In the genomic region with DNA sequence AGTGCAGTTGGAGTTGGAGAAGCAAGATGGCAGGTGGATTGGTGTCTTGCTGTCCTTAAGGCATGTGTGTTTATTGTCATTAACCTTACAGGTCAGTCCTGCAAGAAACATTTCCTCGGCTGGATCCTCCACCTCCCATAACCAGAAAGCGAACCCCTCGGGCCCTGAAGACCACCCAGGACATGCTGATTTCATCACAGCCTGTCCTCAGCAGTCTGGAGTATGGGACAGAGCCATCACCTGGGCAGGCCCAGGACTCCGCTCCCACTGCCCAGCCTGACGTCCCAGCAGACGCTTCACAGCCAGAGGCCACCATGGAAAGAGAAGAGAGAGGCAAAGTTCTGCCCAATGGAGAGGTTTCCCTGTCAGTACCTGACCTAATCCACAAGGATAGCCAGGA, we compare ENCODE assay signal across 16 cellular contexts. TPM values are rescaled to one million over a fixed set of nuclear protein-coding genes. Genes with fewer than 3 reads are reported as not detected.
A peak's percentile ranks its signal among the peaks of the same experiment; 100 is the strongest.
DNase-seq lines count a peak whose midpoint lies in the region; ATAC-seq and TF ChIP-seq lines count a peak whose summit lies in the region.
"Had no signal": no experiment of that assay in that cellular context is flagged by ENCODE, and none has a peak within 500 bp of the region (broad histone marks: within the 10 kb centered on the region; RNA-seq: fewer than 3 reads in every experiment).

No MANE protein-coding gene starts in this region.

- H3K9me3 ChIP-seq in mucosa of rectum (ENCODE audit: control insufficient read depth in 2 of 2, low read length in 2 of 2): no peaks in the 10 kb centered on the region
- no peaks in the 10 kb centered on the region for H3K9me3 ChIP-seq in transverse colon
- H3K9me3 ChIP-seq: BLaER1 treated with 17β-estradiol and CSF1 and Interleukin-3, amounts not matched to agents 10 nM and 100 nM had no signal

- H3K27ac Mint-ChIP-seq in activated CD8-positive, alpha-beta memory T cell treated with anti-CD3 and anti-CD28 coated beads, Interleukin-2, amount 10 ng/mL, durations not matched to agents 7 days and 5 days: no peak overlapping the region
- no peak overlapping the region for H3K27ac Mint-ChIP-seq in activated CD8-positive, alpha-beta T cell treated with anti-CD3 and anti-CD28 coated beads for 36 hours
- H3K27ac Mint-ChIP-seq: CD4-positive, CD25-positive, alpha-beta regulatory T cell had no signal

- no peaks in the 10 kb centered on the region for H3K36me3 Mint-ChIP-seq in activated CD8-positive, alpha-beta memory T cell treated with anti-CD3 and anti-CD28 coated beads, Interleukin-2, amount 10 ng/mL, durations not matched to agents 7 days and 5 days
- no peaks in the 10 kb centered on the region for H3K36me3 Mint-ChIP-seq in activated CD8-positive, alpha-beta T cell treated with anti-CD3 and anti-CD28 coated beads for 36 hours (ENCODE audit: low read depth)
- H3K36me3 Mint-ChIP-seq: CD4-positive, CD25-positive, alpha-beta regulatory T cell had no signal

- TF ChIP-seq POLR2A in transverse colon (IDR thresholded peaks at IDR 0.05): no peak

- in situ Hi-C loops in transverse colon (cut with MboI; ENCODE audit: low pct_ligation_motif_present in 1 of 4, low pct_unique_long_range_greater_than_20kb in 1 of 4, low sequenced_read_pairs in 3 of 4): loop anchor here in 2 of 4 donors (10.0 to 25.0 kb wide), 2 partner anchors 328 to 596 kb away; no protein-coding TSS in a partner anchor

- TF ChIP-seq CTCF in coronary artery (IDR thresholded peaks at IDR 0.05) (no peak), transverse colon (IDR thresholded peaks at IDR 0.05) (no peak)
- no peak for TF ChIP-seq CTCF in activated CD8-positive, alpha-beta T cell treated with anti-CD3 and anti-CD28 coated beads for 36 hours (IDR thresholded peaks at IDR 0.05)

- no peak overlapping the region for H3K4me3 Mint-ChIP-seq in activated CD8-positive, alpha-beta memory T cell treated with anti-CD3 and anti-CD28 coated beads, Interleukin-2, amount 10 ng/mL, durations not matched to agents 7 days and 5 days
- no peak overlapping the region for H3K4me3 Mint-ChIP-seq in activated CD8-positive, alpha-beta T cell treated with anti-CD3 and anti-CD28 coated beads for 36 hours
- H3K4me3 Mint-ChIP-seq: CD4-positive, CD25-positive, alpha-beta regulatory T cell had no signal

- H3K4me1 Mint-ChIP-seq in activated CD8-positive, alpha-beta memory T cell treated with anti-CD3 and anti-CD28 coated beads, Interleukin-2, amount 10 ng/mL, durations not matched to agents 7 days and 5 days: no peaks in the 10 kb centered on the region
- H3K4me1 Mint-ChIP-seq in activated CD8-positive, alpha-beta T cell treated with anti-CD3 and anti-CD28 coated beads for 36 hours (ENCODE audit: low read depth): no peaks in the 10 kb centered on the region
- H3K4me1 Mint-ChIP-seq: CD4-positive, CD25-positive, alpha-beta regulatory T cell had no signal

- peaks cover 26 to 30% of the 10 kb centered on the region in 2 donors for H3K4me1 ChIP-seq in mucosa of rectum (ENCODE audit: control insufficient read depth in 2 of 2, insufficient read depth in 2 of 2, low read length in 2 of 2)
- H3K4me1 ChIP-seq in transverse colon: peaks cover 16 to 29% (median 21%) of the 10 kb centered on the region in 4 donors

- no peak for TF ChIP-seq EP300 in transverse colon (IDR thresholded peaks at IDR 0.05; ENCODE audit: low read depth)

- no peak for ATAC-seq in activated CD8-positive, alpha-beta memory T cell treated with anti-CD3 and anti-CD28 coated beads, Interleukin-2, amount 10 ng/mL, durations not matched to agents 7 days and 5 days
- no peak for ATAC-seq in activated CD8-positive, alpha-beta T cell treated with anti-CD3 and anti-CD28 coated beads for 36 hours
- ATAC-seq in HG02981 (IDR thresholded peaks at IDR 0.05; ENCODE audit: unreplicated experiment): no peak

- WGBS in transverse colon (ENCODE audit: low coverage in 1 of 2), 2 donors: 92 to 100% methylated on average over 1 to 6 of the region's 6 CpGs

- H3K9me3 Mint-ChIP-seq in activated CD8-positive, alpha-beta memory T cell treated with anti-CD3 and anti-CD28 coated beads, Interleukin-2, amount 10 ng/mL, durations not matched to agents 7 days and 5 days (ENCODE audit: low read depth): no peaks in the 10 kb centered on the region
- H3K9me3 Mint-ChIP-seq in activated CD8-positive, alpha-beta T cell treated with anti-CD3 and anti-CD28 coated beads for 36 hours: no peaks in the 10 kb centered on the region
- H3K9me3 Mint-ChIP-seq: CD4-positive, CD25-positive, alpha-beta regulatory T cell had no signal

- H3K27me3 ChIP-seq in mucosa of rectum (ENCODE audit: control insufficient read depth in 2 of 2, insufficient read depth in 2 of 2, low read length in 2 of 2) (peaks cover 0 to 2% of the 10 kb centered on the region in 2 donors), transverse colon (no peaks in the 10 kb centered on the region)
- H3K27me3 ChIP-seq: BLaER1 treated with 17β-estradiol and CSF1 and Interleukin-3, amounts not matched to agents 10 nM and 100 nM had no signal

- intact Hi-C loops in transverse colon (cut with DNase I; ENCODE audit: low total_unique reads): no loop called here
- intact Hi-C loops in activated CD8-positive, alpha-beta T cell treated with anti-CD3 and anti-CD28 coated beads for 36 hours (cut with micrococcal nuclease): no loop called here

- H3K36me3 ChIP-seq in mucosa of rectum (ENCODE audit: control insufficient read depth in 2 of 2, insufficient read depth in 2 of 2, low read length in 2 of 2): peaks cover 6 to 10% of the 10 kb centered on the region in 2 donors
- H3K36me3 ChIP-seq in transverse colon: no peaks in the 10 kb centered on the region
- H3K36me3 ChIP-seq: BLaER1 treated with 17β-estradiol and CSF1 and Interleukin-3, amounts not matched to agents 10 nM and 100 nM had no signal

- H3K27me3 Mint-ChIP-seq in activated CD8-positive, alpha-beta memory T cell treated with anti-CD3 and anti-CD28 coated beads, Interleukin-2, amount 10 ng/mL, durations not matched to agents 7 days and 5 days: peaks cover 3% of the 10 kb centered on the region
- H3K27me3 Mint-ChIP-seq in activated CD8-positive, alpha-beta T cell treated with anti-CD3 and anti-CD28 coated beads for 36 hours: no peaks in the 10 kb centered on the region
- H3K27me3 Mint-ChIP-seq: CD4-positive, CD25-positive, alpha-beta regulatory T cell had no signal

- H3K4me3 ChIP-seq in coronary artery (no peak overlapping the region), mucosa of rectum (ENCODE audit: low read length in 2 of 2) (peak overlapping the region in 1 of 2 donors; percentile 60), transverse colon (no peak overlapping the region)
- H3K4me3 ChIP-seq: BLaER1 treated with 17β-estradiol and CSF1 and Interleukin-3, amounts not matched to agents 10 nM and 100 nM; GM23248 had no signal

- peak; percentile 15 for DNase-seq in activated CD8-positive, alpha-beta memory T cell treated with anti-CD3 and anti-CD28 coated beads, Interleukin-2, amount 10 ng/mL, durations not matched to agents 7 days and 5 days
- no peak for DNase-seq in activated CD8-positive, alpha-beta memory T cell treated with anti-CD3 and anti-CD28 coated beads, Interleukin-2, amount 50 U/mL, for 4 hours
- peak; percentile 47 for DNase-seq in coronary artery (ENCODE audit: low spot score)
- DNase-seq in transverse colon: no peak
- no peak for DNase-seq in activated CD8-positive, alpha-beta T cell treated with anti-CD3 and anti-CD28 coated beads for 36 hours
- DNase-seq in SIG-M5 treated with dmso at 0.1 percent for 504 hours (lab: John Stamatoyannopoulos, UW; ENCODE audit: unreplicated experiment): no peak
- DNase-seq: 8988T; ACHN; CD4-positive, CD25-positive, alpha-beta regulatory T cell; DMS 273 treated with DMSO at 0.1 percent for 48 hours; GM23248 had no signal

- CTCF ChIA-PET in activated CD8-positive, alpha-beta memory T cell treated with anti-CD3 and anti-CD28 coated beads, Interleukin-2, amount 10 ng/mL, durations not matched to agents 7 days and 5 days (lab: Charles Lee): no interaction called here
- CTCF ChIA-PET in activated CD8-positive, alpha-beta T cell treated with anti-CD3 and anti-CD28 coated beads for 36 hours (lab: Charles Lee): interaction anchor here (0.9 to 1.5 kb wide), 2 partner anchors 9 to 25 kb away, joined by 3 to 7 read pairs; no protein-coding TSS in a partner anchor

- H3K27ac ChIP-seq in coronary artery: no peak overlapping the region
- H3K27ac ChIP-seq in mucosa of rectum (ENCODE audit: low read depth in 2 of 2, low read length in 2 of 2): peak overlapping the region; percentile 98 to 99
- peak overlapping the region; percentile 92 to 94 (median 92) for H3K27ac ChIP-seq in transverse colon
- H3K27ac ChIP-seq: BLaER1 treated with 17β-estradiol and CSF1 and Interleukin-3, amounts not matched to agents 10 nM and 100 nM; GM23248 had no signal

- POLR2A ChIA-PET in activated CD8-positive, alpha-beta T cell treated with anti-CD3 and anti-CD28 coated beads for 36 hours (lab: Charles Lee): no interaction called here

- H3K9ac ChIP-seq in mucosa of rectum (ENCODE audit: low read depth in 1 of 2, low read length in 2 of 2): no peak overlapping the region
- H3K9ac ChIP-seq: BLaER1 treated with 17β-estradiol and CSF1 and Interleukin-3, amounts not matched to agents 10 nM and 100 nM; GM23248 had no signal

RNA-seq across cellular contexts. Expression of a gene that starts 1.6 kb away (rescaled TPM):
- total RNA-seq in activated CD8-positive, alpha-beta memory T cell treated with anti-CD3 and anti-CD28 coated beads, Interleukin-2, amount 10 ng/mL, durations not matched to agents 7 days and 5 days: not detected
- 10 to 100 TPM; 13.1 to 20.3 (median 16.7) TPM for total RNA-seq in transverse colon
- total RNA-seq in activated CD8-positive, alpha-beta T cell treated with anti-CD3 and anti-CD28 coated beads for 36 hours: under 1 TPM; 0.07 to 0.20 TPM

RNA-seq across cellular contexts. Expression of a gene that starts 6.4 kb away (rescaled TPM):
- not detected for total RNA-seq in activated CD8-positive, alpha-beta memory T cell treated with anti-CD3 and anti-CD28 coated beads, Interleukin-2, amount 10 ng/mL, durations not matched to agents 7 days and 5 days
- total RNA-seq in transverse colon: not detected
- total RNA-seq in activated CD8-positive, alpha-beta T cell treated with anti-CD3 and anti-CD28 coated beads for 36 hours: not detected
- total RNA-seq: CD4-positive, CD25-positive, alpha-beta regulatory T cell; Daoy; GM23248; HT-29 had no signal

RNA-seq across cellular contexts. Expression of a gene that starts 28.8 kb away (rescaled TPM):
- total RNA-seq in activated CD8-positive, alpha-beta memory T cell treated with anti-CD3 and anti-CD28 coated beads, Interleukin-2, amount 10 ng/mL, durations not matched to agents 7 days and 5 days: not detected
- total RNA-seq in transverse colon: 1 to 10 TPM in 1 of 4 donors, under 1 TPM in 3; 0.37 to 1.4 (median 0.81) TPM
- not detected for total RNA-seq in activated CD8-positive, alpha-beta T cell treated with anti-CD3 and anti-CD28 coated beads for 36 hours
- total RNA-seq: CD4-positive, CD25-positive, alpha-beta regulatory T cell; GM23248; HT-29 had no signal

Comparison
In these comparisons a context has a peak if more than half of its experiments do, and no peak if none do; other contexts are left out.
1. DNase-seq: peak in activated CD8-positive, alpha-beta memory T cell treated with anti-CD3 and anti-CD28 coated beads, Interleukin-2, amount 10 ng/mL, durations not matched to agents 7 days and 5 days (single experiment) and coronary artery (single experiment); none in activated CD8-positive, alpha-beta memory T cell treated with anti-CD3 and anti-CD28 coated beads, Interleukin-2, amount 50 U/mL, for 4 hours (single experiment), transverse colon (single experiment), activated CD8-positive, alpha-beta T cell treated with anti-CD3 and anti-CD28 coated beads for 36 hours (single experiment) and SIG-M5 treated with dmso at 0.1 percent for 504 hours (single experiment).
2. H3K27ac ChIP-seq: peak in mucosa of rectum (2 of 2) and transverse colon (4 of 4); none in coronary artery (0 of 2).
3. RNA of a gene that starts 1.6 kb away (total RNA-seq): 13.1 to 20.3 TPM in transverse colon; 0.07 to 0.20 TPM in activated CD8-positive, alpha-beta T cell treated with anti-CD3 and anti-CD28 coated beads for 36 hours and not detected in activated CD8-positive, alpha-beta memory T cell treated with anti-CD3 and anti-CD28 coated beads, Interleukin-2, amount 10 ng/mL, durations not matched to agents 7 days and 5 days; every median in the first group is over 10 times any median in the second.